18 cellular contexts compared by ENCODE assay signal in the genomic region with DNA sequence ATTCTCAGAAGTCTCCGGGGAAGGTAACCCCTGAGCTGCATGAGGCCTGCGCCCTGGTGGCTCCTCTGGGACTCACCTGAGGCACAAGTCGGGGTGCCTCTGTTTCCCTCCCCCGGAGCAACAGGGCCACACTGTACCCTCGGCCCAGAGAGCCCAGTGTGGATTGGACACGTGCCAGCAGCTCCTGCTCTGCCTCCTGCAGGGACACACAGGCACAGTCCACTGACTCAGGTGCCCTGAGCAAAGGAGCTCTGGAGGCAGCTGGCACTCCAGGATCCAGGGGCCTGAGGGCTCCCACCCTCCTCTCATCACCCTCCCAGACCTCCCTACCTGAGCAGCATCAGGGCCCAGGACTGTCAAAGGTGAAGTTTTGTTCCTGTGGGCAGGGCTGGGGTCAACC. TPM values are rescaled to one million over a fixed set of nuclear protein-coding genes. Genes with fewer than 3 reads are reported as not detected.
DNase-seq lines count a peak whose midpoint lies in the region; ATAC-seq lines count a peak whose summit lies in the region.
"Had no signal": no experiment of that assay in that cellular context is flagged by ENCODE, and none has a peak within 500 bp of the region (broad histone marks: within the 10 kb centered on the region; RNA-seq: fewer than 3 reads in every experiment).

No MANE protein-coding gene starts in this region.

- H2BK15ac ChIP-seq in mesenchymal stem cell (ENCODE audit: low read depth, poor library complexity, severe bottlenecking) = no peak overlapping the region

- no peak overlapping the region for H3K14ac ChIP-seq in mesenchymal stem cell (ENCODE audit: low read length in 2 of 2)

- H2BK120ac ChIP-seq in mesenchymal stem cell (ENCODE audit: low read depth, low read length) = no peak overlapping the region

- no peaks in the 10 kb centered on the region for H3K36me3 ChIP-seq in mesenchymal stem cell (ENCODE audit: control insufficient read depth in 1 of 2, insufficient read depth in 2 of 2, low read depth in 1 of 2, low read length in 2 of 2)
- H3K36me3 ChIP-seq: BLaER1, MG63 had no signal

- H3K27ac ChIP-seq in mesenchymal stem cell (ENCODE audit: low read length, poor library complexity, severe bottlenecking) = no peak overlapping the region
- H3K27ac ChIP-seq: 22Rv1, BLaER1, PC-9 had no signal

- no peak overlapping the region for H2BK12ac ChIP-seq in mesenchymal stem cell (ENCODE audit: low read length in 2 of 2)

- no peaks in the 10 kb centered on the region for H3K9me3 ChIP-seq in mesenchymal stem cell (ENCODE audit: control insufficient read depth, low read length)
- H3K9me3 ChIP-seq: BLaER1, MG63, SK-N-SH had no signal

- no peak overlapping the region for H2AK5ac ChIP-seq in mesenchymal stem cell (ENCODE audit: low read length, severe bottlenecking)

- H4K8ac ChIP-seq in mesenchymal stem cell (ENCODE audit: low read length) = no peak overlapping the region

- no peak for ATAC-seq in HG03175 (IDR thresholded peaks at IDR 0.05; ENCODE audit: unreplicated experiment)
- ATAC-seq in HG03280 (IDR thresholded peaks at IDR 0.05; ENCODE audit: unreplicated experiment) = no peak
- no peak for ATAC-seq in HG03520 (IDR thresholded peaks at IDR 0.05; ENCODE audit: unreplicated experiment)

- peaks cover 0 to 13% of the 10 kb centered on the region in 2 experiments for H3K27me3 ChIP-seq in mesenchymal stem cell (ENCODE audit: control insufficient read depth in 1 of 2, insufficient read depth in 1 of 2, low read length in 2 of 2)
- H3K27me3 ChIP-seq: BLaER1, MG63 had no signal

- no peak overlapping the region for H3K4me3 ChIP-seq in mesenchymal stem cell (ENCODE audit: insufficient read depth in 1 of 2, low read depth in 1 of 2, low read length in 2 of 2)
- H3K4me3 ChIP-seq: BLaER1, MG63, PC-9 had no signal

- H3K4me2 ChIP-seq in mesenchymal stem cell (ENCODE audit: low read length, poor library complexity, severe bottlenecking) = no peak overlapping the region
- H3K4me2 ChIP-seq: BLaER1, PC-9, SK-N-SH had no signal

- peak overlapping the region; percentile 54 for H4K91ac ChIP-seq in mesenchymal stem cell (ENCODE audit: low read length)

- H3K79me1 ChIP-seq in mesenchymal stem cell (replicated peaks; ENCODE audit: low read length, poor library complexity, severe bottlenecking) = no peaks in the 10 kb centered on the region

- no peak overlapping the region for H2AFZ ChIP-seq in mesenchymal stem cell (ENCODE audit: low read depth, low read length)
- H2AFZ ChIP-seq: PC-9 had no signal

- no peak overlapping the region for H3K9ac ChIP-seq in mesenchymal stem cell (ENCODE audit: low read length)
- H3K9ac ChIP-seq: BLaER1, SK-N-SH had no signal

- H2BK5ac ChIP-seq in mesenchymal stem cell (ENCODE audit: low read depth, low read length, poor library complexity, severe bottlenecking) = no peak overlapping the region

- H3K23ac ChIP-seq in mesenchymal stem cell (ENCODE audit: low read length in 2 of 2) = no peak overlapping the region

- H3K4me1 ChIP-seq in mesenchymal stem cell (ENCODE audit: control insufficient read depth, insufficient read depth, low read depth, low read length) = peaks cover 2% of the 10 kb centered on the region
- H3K4me1 ChIP-seq: BLaER1 had no signal

- 70% methylated on average over 6 of the region's 6 CpGs for WGBS in mesenchymal stem cell

- DNase-seq in DMS53 (lab: John Stamatoyannopoulos, UW) (peak; percentile 25), DMS53 treated with DMSO at 0.1 percent for 48 hours (lab: John Stamatoyannopoulos, UW; ENCODE audit: unreplicated experiment) (no peak), mesenchymal stem cell (no peak)
- DNase-seq: HCEC 1CT, MG63, NCI-H1092 treated with DMSO at 0.1 percent for 48 hours, NCI-H1694, NCI-H2107, NCI-H345, NCI-H526 treated with DMSO at 0.1 percent for 48 hours, PC-9, SK-N-SH, T-helper 1 cell had no signal

- no peak overlapping the region for H3K18ac ChIP-seq in mesenchymal stem cell (ENCODE audit: low read depth in 1 of 2, low read length in 2 of 2)

- no peak overlapping the region for H3K4ac ChIP-seq in mesenchymal stem cell (ENCODE audit: low read depth in 1 of 2, low read length in 2 of 2)

RNA-seq across cellular contexts. Expression of a gene that starts 29.5 kb away (rescaled TPM):
- 70.3 TPM for polyA plus RNA-seq in mesenchymal stem cell (2013, experiment 1 of 2)
- 71.3 TPM for polyA plus RNA-seq in mesenchymal stem cell (2013, experiment 2 of 2)

RNA-seq across cellular contexts. Expression of a gene that starts 29.8 kb away (rescaled TPM):
- 9.6 TPM for polyA plus RNA-seq in mesenchymal stem cell (2013, experiment 1 of 2)
- 9.5 TPM for polyA plus RNA-seq in mesenchymal stem cell (2013, experiment 2 of 2)

RNA-seq across cellular contexts. Expression of a gene that starts 36.9 kb away (rescaled TPM):
- 48.4 TPM for polyA plus RNA-seq in mesenchymal stem cell (2013, experiment 1 of 2)
- polyA plus RNA-seq in mesenchymal stem cell (2013, experiment 2 of 2) = 46.7 TPM

RNA-seq across cellular contexts. Expression of a gene that starts 38.8 kb away (rescaled TPM):
- polyA plus RNA-seq in mesenchymal stem cell (2013, experiment 1 of 2) = 0.06 TPM
- 0.05 TPM for polyA plus RNA-seq in mesenchymal stem cell (2013, experiment 2 of 2)

RNA-seq across cellular contexts. Expression of a gene that starts 45.1 kb away (rescaled TPM):
- 4.4 TPM for polyA plus RNA-seq in mesenchymal stem cell (2013, experiment 1 of 2)
- 3.9 TPM for polyA plus RNA-seq in mesenchymal stem cell (2013, experiment 2 of 2)
